ENCODE assay signal across 21 cellular contexts in genomic region chr21:37769656-37770055, GRCh38.
"Had no signal": no experiment of that assay in that cellular context is flagged by ENCODE, and none has a peak within 500 bp of the region (broad histone marks: within the 10 kb centered on the region; RNA-seq: fewer than 3 reads in every experiment).

No MANE protein-coding gene starts in this region.

- H3K9me3 ChIP-seq: SK-N-SH had no signal

- H3K4me2 ChIP-seq: KMS-11, SK-N-SH had no signal

- H3K36me3 Mint-ChIP-seq: IgD-negative memory B cell had no signal

- H3K27ac Mint-ChIP-seq: IgD-negative memory B cell had no signal

- H3K4me3 ChIP-seq: K562 had no signal

- H3K27ac ChIP-seq: KMS-11, RWPE1 had no signal

- DNase-seq: Kasumi-1, MM.1S, MV-4-11, NCI-H1048, NCI-H1105, NCI-H1417, NCI-H1436 treated with DMSO at 0.1 percent for 48 hours, NCI-H1694, NCI-H187 treated with DMSO at 0.1 percent for 48 hours, NCI-H2029 treated with DMSO at 0.1 percent for 48 hours, NCI-H2227 treated with DMSO at 0.1 percent for 48 hours, NCI-H526, PC-3, SHP77, SK-N-SH, SW 1271 had no signal

- H3K27me3 Mint-ChIP-seq: IgD-negative memory B cell had no signal

- H3K9me2 ChIP-seq: SK-N-SH had no signal

- H3K4me3 Mint-ChIP-seq: IgD-negative memory B cell had no signal

- H3K4me1 Mint-ChIP-seq: IgD-negative memory B cell had no signal

- ATAC-seq: K562, Panc1, PC-3 had no signal
